1 cellular context compared by ENCODE assay signal in the genomic region with DNA sequence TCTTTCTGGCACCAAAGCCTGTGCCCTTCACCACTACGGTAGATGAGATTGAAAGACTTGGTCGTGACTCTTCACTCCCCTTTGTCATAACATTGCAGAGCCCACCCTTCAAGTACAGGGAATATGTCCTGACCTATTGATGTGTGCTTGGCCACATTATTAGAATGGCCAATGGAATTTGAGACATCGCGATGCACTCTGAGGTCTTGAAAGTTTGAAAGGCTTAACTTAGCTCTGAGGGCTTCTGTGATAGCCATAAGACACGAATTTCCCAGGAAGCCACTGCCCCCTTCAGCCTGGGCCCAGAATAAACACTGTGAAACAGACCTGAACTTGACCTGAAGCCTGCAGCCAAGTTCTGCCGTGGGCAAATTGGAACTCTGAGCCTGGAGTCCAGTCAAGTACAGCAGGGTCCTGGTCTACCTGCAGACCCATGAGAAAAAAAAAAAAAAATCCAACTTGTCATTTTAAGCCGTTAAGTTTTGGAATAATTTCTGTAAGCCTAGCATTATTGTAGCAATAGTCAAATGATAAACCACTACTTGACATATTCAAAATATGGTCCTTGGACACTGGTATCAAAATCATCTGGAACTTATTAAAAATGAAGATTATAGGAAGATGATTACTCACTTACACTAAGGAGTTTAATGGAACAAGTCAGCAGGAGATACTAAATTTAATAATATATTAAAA.
TF ChIP-seq lines count a peak whose summit lies in the region.

No MANE protein-coding gene starts in this region.

TF ChIP-seq in GM23338, 12 proteins besides CTCF, POLR2A, EP300 and RAD21 (continued from another document):
- TF ChIP-seq, protein P1, sequence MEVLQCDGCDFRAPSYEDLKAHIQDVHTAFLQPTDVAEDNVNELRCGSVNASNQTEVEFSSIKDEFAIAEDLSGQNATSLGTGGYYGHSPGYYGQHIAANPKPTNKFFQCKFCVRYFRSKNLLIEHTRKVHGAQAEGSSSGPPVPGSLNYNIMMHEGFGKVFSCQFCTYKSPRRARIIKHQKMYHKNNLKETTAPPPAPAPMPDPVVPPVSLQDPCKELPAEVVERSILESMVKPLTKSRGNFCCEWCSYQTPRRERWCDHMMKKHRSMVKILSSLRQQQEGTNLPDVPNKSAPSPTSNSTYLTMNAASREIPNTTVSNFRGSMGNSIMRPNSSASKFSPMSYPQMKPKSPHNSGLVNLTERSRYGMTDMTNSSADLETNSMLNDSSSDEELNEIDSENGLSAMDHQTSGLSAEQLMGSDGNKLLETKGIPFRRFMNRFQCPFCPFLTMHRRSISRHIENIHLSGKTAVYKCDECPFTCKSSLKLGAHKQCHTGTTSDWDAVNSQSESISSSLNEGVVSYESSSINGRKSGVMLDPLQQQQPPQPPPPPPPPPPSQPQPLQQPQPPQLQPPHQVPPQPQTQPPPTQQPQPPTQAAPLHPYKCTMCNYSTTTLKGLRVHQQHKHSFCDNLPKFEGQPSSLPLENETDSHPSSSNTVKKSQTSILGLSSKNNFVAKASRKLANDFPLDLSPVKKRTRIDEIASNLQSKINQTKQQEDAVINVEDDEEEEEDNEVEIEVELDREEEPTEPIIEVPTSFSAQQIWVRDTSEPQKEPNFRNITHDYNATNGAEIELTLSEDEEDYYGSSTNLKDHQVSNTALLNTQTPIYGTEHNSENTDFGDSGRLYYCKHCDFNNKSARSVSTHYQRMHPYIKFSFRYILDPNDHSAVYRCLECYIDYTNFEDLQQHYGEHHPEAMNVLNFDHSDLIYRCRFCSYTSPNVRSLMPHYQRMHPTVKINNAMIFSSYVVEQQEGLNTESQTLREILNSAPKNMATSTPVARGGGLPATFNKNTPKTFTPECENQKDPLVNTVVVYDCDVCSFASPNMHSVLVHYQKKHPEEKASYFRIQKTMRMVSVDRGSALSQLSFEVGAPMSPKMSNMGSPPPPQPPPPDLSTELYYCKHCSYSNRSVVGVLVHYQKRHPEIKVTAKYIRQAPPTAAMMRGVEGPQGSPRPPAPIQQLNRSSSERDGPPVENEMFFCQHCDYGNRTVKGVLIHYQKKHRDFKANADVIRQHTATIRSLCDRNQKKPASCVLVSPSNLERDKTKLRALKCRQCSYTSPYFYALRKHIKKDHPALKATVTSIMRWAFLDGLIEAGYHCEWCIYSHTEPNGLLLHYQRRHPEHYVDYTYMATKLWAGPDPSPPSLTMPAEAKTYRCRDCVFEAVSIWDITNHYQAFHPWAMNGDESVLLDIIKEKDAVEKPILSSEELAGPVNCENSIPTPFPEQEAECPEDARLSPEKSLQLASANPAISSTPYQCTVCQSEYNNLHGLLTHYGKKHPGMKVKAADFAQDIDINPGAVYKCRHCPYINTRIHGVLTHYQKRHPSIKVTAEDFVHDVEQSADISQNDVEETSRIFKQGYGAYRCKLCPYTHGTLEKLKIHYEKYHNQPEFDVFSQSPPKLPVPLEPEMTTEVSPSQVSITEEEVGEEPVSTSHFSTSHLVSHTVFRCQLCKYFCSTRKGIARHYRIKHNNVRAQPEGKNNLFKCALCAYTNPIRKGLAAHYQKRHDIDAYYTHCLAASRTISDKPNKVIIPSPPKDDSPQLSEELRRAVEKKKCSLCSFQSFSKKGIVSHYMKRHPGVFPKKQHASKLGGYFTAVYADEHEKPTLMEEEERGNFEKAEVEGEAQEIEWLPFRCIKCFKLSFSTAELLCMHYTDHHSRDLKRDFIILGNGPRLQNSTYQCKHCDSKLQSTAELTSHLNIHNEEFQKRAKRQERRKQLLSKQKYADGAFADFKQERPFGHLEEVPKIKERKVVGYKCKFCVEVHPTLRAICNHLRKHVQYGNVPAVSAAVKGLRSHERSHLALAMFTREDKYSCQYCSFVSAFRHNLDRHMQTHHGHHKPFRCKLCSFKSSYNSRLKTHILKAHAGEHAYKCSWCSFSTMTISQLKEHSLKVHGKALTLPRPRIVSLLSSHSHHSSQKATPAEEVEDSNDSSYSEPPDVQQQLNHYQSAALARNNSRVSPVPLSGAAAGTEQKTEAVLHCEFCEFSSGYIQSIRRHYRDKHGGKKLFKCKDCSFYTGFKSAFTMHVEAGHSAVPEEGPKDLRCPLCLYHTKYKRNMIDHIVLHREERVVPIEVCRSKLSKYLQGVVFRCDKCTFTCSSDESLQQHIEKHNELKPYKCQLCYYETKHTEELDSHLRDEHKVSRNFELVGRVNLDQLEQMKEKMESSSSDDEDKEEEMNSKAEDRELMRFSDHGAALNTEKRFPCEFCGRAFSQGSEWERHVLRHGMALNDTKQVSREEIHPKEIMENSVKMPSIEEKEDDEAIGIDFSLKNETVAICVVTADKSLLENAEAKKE (CRISPR knock-in tag; IDR thresholded peaks at IDR 0.05) = no peak
- TF ChIP-seq NANOG (IDR thresholded peaks at IDR 0.05; ENCODE audit: borderline replicate concordance) = no peak
